In genomic region chr4:33063238-33063637, GRCh38 we compare ENCODE assay signal across 16 cellular contexts.
DNase-seq lines count a peak whose midpoint lies in the region; ATAC-seq and TF ChIP-seq lines count a peak whose summit lies in the region.
"Had no signal": no experiment of that assay in that cellular context is flagged by ENCODE, and none has a peak within 500 bp of the region (broad histone marks: within the 10 kb centered on the region; RNA-seq: fewer than 3 reads in every experiment).

No MANE protein-coding gene starts in this region.

- no peak for ATAC-seq in GM18519 (IDR thresholded peaks at IDR 0.05; ENCODE audit: low FRiP score, unreplicated experiment)
- ATAC-seq: HCT116, psoas muscle, WTC11 had no signal

- in situ Hi-C loops in GM13977 (cut with MboI; ENCODE audit: low pct_unique_long_range_greater_than_20kb, low sequenced_read_pairs, unreplicated experiment), result no loop called here

- TF ChIP-seq CTCF in GM13977 (IDR thresholded peaks at IDR 0.05; ENCODE audit: extremely low read depth, insufficient read depth, missing control alignments), result no peak

- DNase-seq in GM04503 (ENCODE audit: low read depth) (peak; percentile 48), amniotic epithelial cell (ENCODE audit: low read depth) (peak; percentile 96), foreskin melanocyte (peak; percentile 7), renal cortical epithelial cell (ENCODE audit: low read depth) (peak; percentile 58), SK-N-DZ (ENCODE audit: low spot score) (no peak), GM13977 (ENCODE audit: low spot score) (no peak), RKO (ENCODE audit: low spot score) (no peak)
- DNase-seq: activated effector memory CD4-positive, alpha-beta T cell treated with anti-CD3 and anti-CD28 coated beads, Interleukin-2, amount 50 U/mL, for 16 hours; CD4-positive, alpha-beta memory T cell; KBM-7; NCI-H1417; OCI-M1; psoas muscle had no signal

Comparison
In these comparisons a context has a peak if more than half of its experiments do, and no peak if none do; other contexts are left out.
1. DNase-seq: peak in GM04503 (single experiment), amniotic epithelial cell (single experiment), foreskin melanocyte (single experiment) and renal cortical epithelial cell (single experiment); none in SK-N-DZ (single experiment), GM13977 (single experiment) and RKO (single experiment).